13 cellular contexts compared by ENCODE assay signal in the genomic region with DNA sequence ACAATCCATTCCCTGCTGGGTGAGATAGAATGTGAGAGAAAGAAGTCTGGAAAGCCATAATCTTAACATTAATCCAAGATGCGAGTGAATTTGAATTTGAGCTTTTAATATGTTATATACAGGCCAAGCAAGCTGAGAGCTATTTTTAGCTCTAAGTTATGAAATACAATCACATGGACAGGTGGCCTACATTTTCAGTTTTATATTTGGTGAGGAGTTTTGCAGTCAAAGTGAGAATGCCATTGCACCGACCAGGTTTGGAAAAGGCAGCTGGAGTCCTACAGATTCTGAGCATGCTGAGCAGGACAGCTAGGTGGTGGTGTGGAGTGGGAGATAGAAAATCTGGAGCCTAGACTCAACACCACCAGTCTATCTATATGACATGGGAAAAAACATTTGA. TPM values are rescaled to one million over a fixed set of nuclear protein-coding genes. Genes with fewer than 3 reads are reported as not detected.
A peak's percentile ranks its signal among the peaks of the same experiment; 100 is the strongest.
DNase-seq lines count a peak whose midpoint lies in the region; ATAC-seq and TF ChIP-seq lines count a peak whose summit lies in the region.
"Had no signal": no experiment of that assay in that cellular context is flagged by ENCODE, and none has a peak within 500 bp of the region (broad histone marks: within the 10 kb centered on the region; RNA-seq: fewer than 3 reads in every experiment).

No MANE protein-coding gene starts in this region.

- H3K23ac ChIP-seq in mesendoderm (ENCODE audit: low read length): no peak overlapping the region

- H3K36me3 ChIP-seq in left ventricle myocardium inferior (no peaks in the 10 kb centered on the region), Panc1 (ENCODE audit: control insufficient read depth, insufficient read depth, low read length) (no peaks in the 10 kb centered on the region), mesendoderm (ENCODE audit: control insufficient read depth, insufficient read depth, low read length) (no peaks in the 10 kb centered on the region)

- H2BK5ac ChIP-seq in mesendoderm (ENCODE audit: low read length): no peak overlapping the region

- H3K27ac ChIP-seq in left ventricle myocardium inferior (replicated peaks) (peak overlapping the region; percentile 7), Panc1 (ENCODE audit: low read length) (no peak overlapping the region), temporal lobe (ENCODE audit: low read depth, low read length) (peak overlapping the region; percentile 61), mesendoderm (ENCODE audit: low read depth, low read length) (no peak overlapping the region)

- no peak overlapping the region for H3K4me2 ChIP-seq in mesendoderm (ENCODE audit: low read length)

- no TSS peak for BruUV-seq in Panc1 (replicated peaks; lab: Mats Ljungman, UMichigan)

- H3K27me3 ChIP-seq in left ventricle myocardium inferior (ENCODE audit: low read depth) (no peaks in the 10 kb centered on the region), Panc1 (ENCODE audit: control insufficient read depth, insufficient read depth, low read length) (peaks cover 2% of the 10 kb centered on the region; the same call in 1 of the 2 replicates), mesendoderm (ENCODE audit: insufficient read depth, low read length, poor library complexity) (no peaks in the 10 kb centered on the region)

- intact Hi-C loops in left ventricle myocardium inferior (cut with micrococcal nuclease): no loop called here
- intact Hi-C loops in cardiac septum (cut with DNase I): no loop called here
- intact Hi-C loops in Panc1 (cut with micrococcal nuclease; ENCODE audit: unreplicated experiment): no loop called here

- no peak overlapping the region for H2AK5ac ChIP-seq in mesendoderm (ENCODE audit: low read length)

- H3K56ac ChIP-seq in mesendoderm (ENCODE audit: low read length): no peak overlapping the region

- no peak overlapping the region for H3K9ac ChIP-seq in mesendoderm (ENCODE audit: low read length)

- DNase-seq in left ventricle myocardium inferior: no peak
- no peak for DNase-seq in cardiac septum (ENCODE audit: low spot score)
- DNase-seq in Panc1 (ENCODE audit: low read depth, low spot score): no peak
- DNase-seq in mesendoderm: no peak
- DNase-seq in pons (ENCODE audit: low spot score): no peak
- no peak for DNase-seq in activated CD4-positive, CD25-positive, alpha-beta regulatory T cell (lab: John Stamatoyannopoulos, UW)
- DNase-seq: activated CD4-positive, alpha-beta T cell treated with anti-CD3 and anti-CD28 coated beads for 48 hours; aorta; foreskin fibroblast had no signal

- H4K5ac ChIP-seq in mesendoderm (ENCODE audit: low read length): no peak overlapping the region

- H2BK120ac ChIP-seq in mesendoderm (ENCODE audit: low read depth, low read length): no peak overlapping the region

- H4K8ac ChIP-seq in mesendoderm (ENCODE audit: low read depth, low read length): no peak overlapping the region

- CTCF ChIA-PET in Panc1 (lab: Charles Lee): no interaction called here

- no peaks in the 10 kb centered on the region for H3K79me2 ChIP-seq in mesendoderm (ENCODE audit: control insufficient read depth, insufficient read depth, low read length)

- H2BK15ac ChIP-seq in mesendoderm (replicated peaks; ENCODE audit: low read depth): no peak overlapping the region

- in situ Hi-C loops in Panc1 (cut with HindIII; ENCODE audit: low pct_unique_long_range_greater_than_20kb, low sequenced_read_pairs): no loop called here

- no peaks in the 10 kb centered on the region for H3K79me1 ChIP-seq in mesendoderm (ENCODE audit: low read length)

- no peak overlapping the region for H3K18ac ChIP-seq in mesendoderm (ENCODE audit: low read length)

- POLR2A ChIA-PET in Panc1 (lab: Charles Lee): no interaction called here

- H3K9me3 ChIP-seq in left ventricle myocardium inferior (replicated peaks) (no peaks in the 10 kb centered on the region), Panc1 (ENCODE audit: control insufficient read depth, insufficient read depth, low read depth, low read length) (no peaks in the 10 kb centered on the region)

- H3K4ac ChIP-seq in mesendoderm (ENCODE audit: low read depth, low read length): no peak overlapping the region

- ATAC-seq in HG02798 (IDR thresholded peaks at IDR 0.05; ENCODE audit: poor library complexity, unreplicated experiment) (peak; percentile 46), Panc1 (no peak)

- TF ChIP-seq CTCF in left ventricle myocardium inferior (IDR thresholded peaks at IDR 0.05; ENCODE audit: borderline replicate concordance): no peak
- peak; percentile 5; the same call in 1 of the 2 replicates for TF ChIP-seq CTCF in Panc1 (IDR thresholded peaks at IDR 0.05)

- peaks cover 3% of the 10 kb centered on the region for H3K4me1 ChIP-seq in left ventricle myocardium inferior
- H3K4me1 ChIP-seq in Panc1 (ENCODE audit: control insufficient read depth, insufficient read depth, low read length): no peaks in the 10 kb centered on the region; the same call in 1 of the 2 replicates
- no peaks in the 10 kb centered on the region for H3K4me1 ChIP-seq in mesendoderm (ENCODE audit: control insufficient read depth, low read depth, low read length)

- no CpG with 5 or more reads among the region's 2 CpGs for WGBS in mesendoderm (ENCODE audit: extremely low coverage, insufficient coverage, low lambda C conversion rate)

- no peak overlapping the region for H3K4me3 ChIP-seq in left ventricle myocardium inferior
- no peak overlapping the region for H3K4me3 ChIP-seq in Panc1 (ENCODE audit: low read depth in 2 of 2, low read length in 2 of 2)
- no peak overlapping the region for H3K4me3 ChIP-seq in mesendoderm (ENCODE audit: low read length)

RNA-seq across cellular contexts. Expression of a gene that starts 12.0 kb away (rescaled TPM):
- total RNA-seq in left ventricle myocardium inferior (not detected), cardiac septum (not detected), Panc1 (2021; ENCODE audit: unreplicated experiment) (not detected), temporal lobe (not detected)
- polyA plus RNA-seq in Panc1 (2012; ENCODE audit: insufficient read length): not detected
- not detected for polyA plus RNA-seq in mesendoderm (2013, experiment 1 of 2)
- polyA plus RNA-seq in mesendoderm (2013, experiment 2 of 2): not detected
- total RNA-seq: aorta, mesenteric fat pad, urinary bladder had no signal
- polyA plus RNA-seq: aorta, urinary bladder had no signal

RNA-seq across cellular contexts. Expression of a gene that starts 53.9 kb away (rescaled TPM):
- not detected for total RNA-seq in left ventricle myocardium inferior
- total RNA-seq in cardiac septum: not detected
- total RNA-seq in Panc1 (2021; ENCODE audit: unreplicated experiment): not detected
- polyA plus RNA-seq in Panc1 (2012; ENCODE audit: insufficient read length): not detected
- not detected for total RNA-seq in temporal lobe
- polyA plus RNA-seq in mesendoderm (2013, experiment 1 of 2): not detected
- polyA plus RNA-seq in mesendoderm (2013, experiment 2 of 2): not detected
- total RNA-seq: aorta, mesenteric fat pad had no signal
- polyA plus RNA-seq: aorta, urinary bladder had no signal

Comparison
In these comparisons a context has a peak if more than half of its experiments do, and no peak if none do; other contexts are left out.
1. H3K27ac ChIP-seq: peak in left ventricle myocardium inferior (single experiment) and temporal lobe (single experiment); none in Panc1 (single experiment) and mesendoderm (single experiment).